18 cellular contexts compared by ENCODE assay signal in genomic region chr7:556837-557555, GRCh38. TPM values are rescaled to one million over a fixed set of nuclear protein-coding genes. Genes with fewer than 3 reads are reported as not detected.
A peak's percentile ranks its signal among the peaks of the same experiment; 100 is the strongest.
DNase-seq lines count a peak whose midpoint lies in the region; ATAC-seq, FAIRE-seq and TF ChIP-seq lines count a peak whose summit lies in the region.
"Had no signal": no experiment of that assay in that cellular context is flagged by ENCODE, and none has a peak within 500 bp of the region (broad histone marks: within the 10 kb centered on the region; RNA-seq: fewer than 3 reads in every experiment).

No MANE protein-coding gene starts in this region.

- peaks cover 4% of the 10 kb centered on the region for H3K9me3 ChIP-seq in left ventricle myocardium inferior (replicated peaks)
- H3K9me3 ChIP-seq in K562 (replicated peaks; ENCODE audit: control insufficient read depth, insufficient read depth, low read depth, low read length) = no peaks in the 10 kb centered on the region; the same call in 1 of the 2 replicates
- no peaks in the 10 kb centered on the region for H3K9me3 ChIP-seq in kidney (ENCODE audit: control insufficient read depth in 1 of 2, low read length in 2 of 2)
- H3K9me3 ChIP-seq in thoracic aorta = no peaks in the 10 kb centered on the region
- no peaks in the 10 kb centered on the region for H3K9me3 ChIP-seq in testis
- H3K9me3 ChIP-seq: BLaER1 treated with 17β-estradiol and CSF1 and Interleukin-3, amounts not matched to agents 10 nM and 100 nM had no signal

- in situ Hi-C loops in K562 (cut with MboI) = no loop called here

- no peaks in the 10 kb centered on the region for H3K36me3 ChIP-seq in left ventricle myocardium inferior
- H3K36me3 ChIP-seq in K562 (ENCODE audit: control insufficient read depth, insufficient read depth, low read length) = no peaks in the 10 kb centered on the region
- no peaks in the 10 kb centered on the region for H3K36me3 ChIP-seq in kidney (ENCODE audit: control insufficient read depth in 1 of 2, insufficient read depth in 2 of 2, low read length in 2 of 2)
- H3K36me3 ChIP-seq in thoracic aorta = no peaks in the 10 kb centered on the region
- no peaks in the 10 kb centered on the region for H3K36me3 ChIP-seq in testis (ENCODE audit: low read depth, missing control alignments)
- H3K36me3 ChIP-seq: BLaER1 treated with 17β-estradiol and CSF1 and Interleukin-3, amounts not matched to agents 10 nM and 100 nM had no signal

- no peaks in the 10 kb centered on the region for H3K79me2 ChIP-seq in K562 (ENCODE audit: control insufficient read depth, insufficient read depth, low read length)

- no peak overlapping the region for H3K4me2 ChIP-seq in K562 (ENCODE audit: insufficient read depth, low read length)
- H3K4me2 ChIP-seq: BLaER1 treated with 17β-estradiol and CSF1 and Interleukin-3, amounts not matched to agents 10 nM and 100 nM had no signal

- H3K36me3 Mint-ChIP-seq in activated T-cell treated with anti-CD3 and anti-CD28 coated beads, Interleukin-2, amount 50 U/mL, for 24 hours (ENCODE audit: low read depth) = peaks cover 14% of the 10 kb centered on the region

- no peak for TF ChIP-seq EP300 in K562 (IDR thresholded peaks at IDR 0.05; ENCODE audit: low read length)

- DNase-seq in Right ventricle myocardium inferior (ENCODE audit: missing footprints) = peak; percentile 43
- no peak for DNase-seq in left ventricle myocardium inferior
- no peak for DNase-seq in K562 (ENCODE audit: extremely low read depth in 1 of 4, low spot score in 3 of 4)
- peak; percentile 70 for DNase-seq in kidney
- no peak for DNase-seq in thoracic aorta (ENCODE audit: low spot score)
- no peak for DNase-seq in testis
- DNase-seq in activated T-cell treated with anti-CD3 and anti-CD28 coated beads, Interleukin-2, amount 50 U/mL, for 24 hours = no peak
- DNase-seq: AML-193; Calu3; CD4-positive, CD25-positive, alpha-beta regulatory T cell; DMS 273 treated with DMSO at 0.1 percent for 48 hours; GM23248; H7 had no signal

- H3K27me3 ChIP-seq in left ventricle myocardium inferior (ENCODE audit: low read depth) = no peaks in the 10 kb centered on the region
- no peaks in the 10 kb centered on the region for H3K27me3 ChIP-seq in K562 (ENCODE audit: control insufficient read depth in 2 of 2, insufficient read depth in 2 of 2, low read length in 2 of 2)
- H3K27me3 ChIP-seq in thoracic aorta (replicated peaks; ENCODE audit: insufficient read depth) = no peaks in the 10 kb centered on the region
- no peaks in the 10 kb centered on the region for H3K27me3 ChIP-seq in testis
- H3K27me3 ChIP-seq: BLaER1 treated with 17β-estradiol and CSF1 and Interleukin-3, amounts not matched to agents 10 nM and 100 nM had no signal

- H4K20me1 ChIP-seq in K562 (replicated peaks; ENCODE audit: control insufficient read depth, insufficient read depth, low read length) = no peaks in the 10 kb centered on the region

- POLR2A ChIA-PET in K562 (lab: Yijun Ruan, JAX) = interaction anchor here (0.7 kb wide), 1 partner anchor 198 kb away, joined by 3 read pairs; no protein-coding TSS in a partner anchor

- CTCF ChIA-PET in K562 (lab: Yijun Ruan, JAX; ENCODE audit: low intra/inter-chr PET ratio) = no interaction called here

- H3K27ac Mint-ChIP-seq in activated T-cell treated with anti-CD3 and anti-CD28 coated beads, Interleukin-2, amount 50 U/mL, for 24 hours = no peak overlapping the region
- H3K27ac Mint-ChIP-seq: CD4-positive, CD25-positive, alpha-beta regulatory T cell had no signal

- no peak for ATAC-seq in Right ventricle myocardium inferior
- ATAC-seq in K562 = no peak
- no peak for ATAC-seq in thoracic aorta (ENCODE audit: insufficient number of reproducible peaks, low FRiP score, low read depth)
- no peak for ATAC-seq in GM18861 (IDR thresholded peaks at IDR 0.05; ENCODE audit: unreplicated experiment)
- ATAC-seq: GM12878 had no signal

- no peaks in the 10 kb centered on the region for H3K27me3 Mint-ChIP-seq in activated T-cell treated with anti-CD3 and anti-CD28 coated beads, Interleukin-2, amount 50 U/mL, for 24 hours
- H3K27me3 Mint-ChIP-seq: CD4-positive, CD25-positive, alpha-beta regulatory T cell had no signal

- no peak overlapping the region for H2AFZ ChIP-seq in K562 (ENCODE audit: low read depth, low read length)
- H2AFZ ChIP-seq: GM23248 had no signal

- peaks cover 1% of the 10 kb centered on the region for H3K4me1 Mint-ChIP-seq in activated T-cell treated with anti-CD3 and anti-CD28 coated beads, Interleukin-2, amount 50 U/mL, for 24 hours (ENCODE audit: low read depth)
- H3K4me1 Mint-ChIP-seq: CD4-positive, CD25-positive, alpha-beta regulatory T cell had no signal

- H3K9ac ChIP-seq in K562 (ENCODE audit: insufficient read depth in 1 of 2, low read depth in 2 of 2, low read length in 2 of 2) = no peak overlapping the region
- H3K9ac ChIP-seq in kidney (ENCODE audit: low read length in 2 of 2) = no peak overlapping the region
- H3K9ac ChIP-seq: BLaER1 treated with 17β-estradiol and CSF1 and Interleukin-3, amounts not matched to agents 10 nM and 100 nM; GM23248 had no signal

- no peak overlapping the region for H3K4me3 ChIP-seq in left ventricle myocardium inferior
- no peak overlapping the region for H3K4me3 ChIP-seq in K562
- no peak overlapping the region for H3K4me3 ChIP-seq in kidney (ENCODE audit: low read length in 2 of 2)
- no peak overlapping the region for H3K4me3 ChIP-seq in thoracic aorta
- H3K4me3 ChIP-seq in testis = no peak overlapping the region
- H3K4me3 ChIP-seq: BLaER1 treated with 17β-estradiol and CSF1 and Interleukin-3, amounts not matched to agents 10 nM and 100 nM; GM12878; GM23248 had no signal

- H3K9me3 Mint-ChIP-seq in activated T-cell treated with anti-CD3 and anti-CD28 coated beads, Interleukin-2, amount 50 U/mL, for 24 hours = no peaks in the 10 kb centered on the region

- no peak overlapping the region for H3K4me3 Mint-ChIP-seq in activated T-cell treated with anti-CD3 and anti-CD28 coated beads, Interleukin-2, amount 50 U/mL, for 24 hours
- H3K4me3 Mint-ChIP-seq: CD4-positive, CD25-positive, alpha-beta regulatory T cell had no signal

- intact Hi-C loops in Right ventricle myocardium inferior (cut with DNase I) = no loop called here
- intact Hi-C loops in left ventricle myocardium inferior (cut with micrococcal nuclease) = no loop called here
- intact Hi-C loops in K562 (cut with micrococcal nuclease) = no loop called here
- intact Hi-C loops in kidney (cut with DNase I) = no loop called here
- intact Hi-C loops in testis (cut with DNase I; ENCODE audit: low total_unique reads) = no loop called here

- H3K4me1 ChIP-seq in left ventricle myocardium inferior = peaks cover 6% of the 10 kb centered on the region
- H3K4me1 ChIP-seq in K562 (replicated peaks in 1 of 2; ENCODE audit: control insufficient read depth in 2 of 2, insufficient read depth in 2 of 2, low read length in 2 of 2) = peaks cover 0 to 21% of the 10 kb centered on the region in 2 experiments; a peak in 2 of 5 replicates
- peaks cover 5 to 21% of the 10 kb centered on the region in 2 donors for H3K4me1 ChIP-seq in kidney (ENCODE audit: control insufficient read depth in 1 of 2, insufficient read depth in 1 of 2, low read depth in 1 of 2, low read length in 2 of 2)
- peaks cover 0 to 21% of the 10 kb centered on the region in 2 donors for H3K4me1 ChIP-seq in thoracic aorta (ENCODE audit: control insufficient read depth in 1 of 2, low read depth in 2 of 2)
- H3K4me1 ChIP-seq in testis = peaks cover 11% of the 10 kb centered on the region

- FAIRE-seq in K562 (lab: Jason Lieb, UNC) (no peak), kidney (lab: Jason Lieb, UNC) (no peak)
- FAIRE-seq: GM12878, GM18507 had no signal

- no peaks in the 10 kb centered on the region for H3K9me1 ChIP-seq in K562 (ENCODE audit: control insufficient read depth, insufficient read depth, low read length)

- no peak for TF ChIP-seq RAD21 in K562 (CRISPR knock-in tag; conservative IDR thresholded peaks at IDR 0.05 in 1 of 2, IDR thresholded peaks at IDR 0.05 in 1 of 2)

- TF ChIP-seq POLR2A in K562 (conservative IDR thresholded peaks at IDR 0.05) (no peak), testis (IDR thresholded peaks at IDR 0.05) (no peak)

- H3K27ac ChIP-seq in left ventricle myocardium inferior (replicated peaks) (no peak overlapping the region), K562 (ENCODE audit: extremely low read depth, low read depth, low read length) (no peak overlapping the region), kidney (ENCODE audit: low read depth in 2 of 2, low read length in 2 of 2) (no peak overlapping the region), thoracic aorta (peak overlapping the region; percentile 77 to 79), testis (peak overlapping the region in 1 of 2 donors; percentile 24)
- H3K27ac ChIP-seq: 22Rv1; BLaER1 treated with 17β-estradiol and CSF1 and Interleukin-3, amounts not matched to agents 10 nM and 100 nM; GM23248 had no signal

- TF ChIP-seq CTCF in left ventricle myocardium inferior (IDR thresholded peaks at IDR 0.05; ENCODE audit: borderline replicate concordance) (no peak), K562 (IDR thresholded peaks at IDR 0.05 in 2 of 3, conservative IDR thresholded peaks at IDR 0.05 in 1 of 3; ENCODE audit: insufficient read depth in 2 of 3, low read depth in 1 of 3, low read length in 3 of 3) (no peak), kidney (IDR thresholded peaks at IDR 0.05; ENCODE audit: borderline replicate concordance, extremely low read depth, insufficient read depth) (no peak), thoracic aorta (IDR thresholded peaks at IDR 0.05) (no peak), testis (IDR thresholded peaks at IDR 0.05) (no peak)

- 80% methylated on average over 12 of the region's 32 CpGs for WGBS in K562 (ENCODE audit: insufficient coverage, low coverage, missing lambda C conversion rate)
- 88 to 91% methylated on average over 29 to 32 of the region's 32 CpGs for WGBS in testis, 2 donors

- BruUV-seq in K562 (replicated peaks; lab: Mats Ljungman, UMichigan) = no TSS peak

RNA-seq across cellular contexts. Expression of gene PDGFA, which starts 37.4 kb away (rescaled TPM):
- total RNA-seq in Right ventricle myocardium inferior (37.2 TPM), left ventricle myocardium inferior (26.0 TPM), K562 (2014; rRNA removed) (8.1 and 10.0 TPM in 2 replicates), K562 (2014; rRNA removed; fragmentation: Illumina TruSeq; extraction: Trizol) (3.6 and 5.0 TPM in 2 replicates), K562 (2015; rRNA removed; fragmentation: Illumina TruSeq; extraction: Trizol) (4.6 and 6.1 TPM in 2 replicates), K562 (2021) (9.8 and 10.2 TPM in 2 replicates), kidney (53.0 TPM), thoracic aorta (100 to 1,000 TPM; 175 to 219 TPM), testis (10 to 100 TPM; 13.8 TPM)
- total RNA-seq in K562 (2011; cell fraction: chromatin; rRNA removed; ENCODE audit: low replicate concordance) = 21.5 and 51.6 TPM in 2 replicates
- 36.1 and 57.4 TPM in 2 replicates for total RNA-seq in K562 (2011; cell fraction: nucleolus; rRNA removed)
- total RNA-seq in K562 (2011; cell fraction: nucleoplasm; rRNA removed) = 30.2 and 38.4 TPM in 2 replicates
- polyA plus RNA-seq in K562 (2011; rRNA removed) (7.9 TPM in 2 replicates), K562 (2014; fragmentation: Illumina TruSeq; extraction: Trizol) (2.5 and 4.7 TPM in 2 replicates), K562 (2014; fragmentation: Nextera tagmentation; extraction: Ambion mirVana) (1 to 10 TPM; 3.9 to 9.5 TPM), K562 (2014; rRNA removed) (2.6 and 3.6 TPM in 2 replicates), kidney (ENCODE audit: insufficient read depth, low read depth, low replicate concordance) (14.1 TPM), testis (ENCODE audit: insufficient read depth, low read depth, low replicate concordance) (7.2 TPM)
- 5.2 and 10.8 TPM in 2 replicates for polyA plus RNA-seq in K562 (2011; cell fraction: cytosol; rRNA removed)
- polyA plus RNA-seq in K562 (2011; cell fraction: nucleus; rRNA removed) = 13.3 and 32.6 TPM in 2 replicates
- 6.4 and 9.1 TPM in 2 replicates for polyA plus RNA-seq in K562 (2012)
- polyA minus RNA-seq in K562 (2011; rRNA and poly(A)+ RNA removed) = 24.4 and 37.5 TPM in 2 replicates
- 34.5 and 45.2 TPM in 2 replicates for polyA minus RNA-seq in K562 (2011; cell fraction: cytosol; rRNA and poly(A)+ RNA removed)
- polyA minus RNA-seq in K562 (2011; cell fraction: nucleus; rRNA and poly(A)+ RNA removed) = 11.0 and 13.5 TPM in 2 replicates
- polyA plus RNA-seq: CD4-positive, CD25-positive, alpha-beta regulatory T cell had no signal

Comparison
In these comparisons a context has a peak if more than half of its experiments do, and no peak if none do; other contexts are left out.
1. DNase-seq: peak in Right ventricle myocardium inferior (single experiment) and kidney (single experiment); none in left ventricle myocardium inferior (single experiment), K562 (0 of 4), thoracic aorta (single experiment), testis (single experiment) and activated T-cell treated with anti-CD3 and anti-CD28 coated beads, Interleukin-2, amount 50 U/mL, for 24 hours (single experiment).
2. H3K27ac ChIP-seq: peak in thoracic aorta (2 of 2); none in left ventricle myocardium inferior (single experiment), K562 (single experiment) and kidney (0 of 2).